10 cellular contexts compared by ENCODE assay signal in the genomic region with DNA sequence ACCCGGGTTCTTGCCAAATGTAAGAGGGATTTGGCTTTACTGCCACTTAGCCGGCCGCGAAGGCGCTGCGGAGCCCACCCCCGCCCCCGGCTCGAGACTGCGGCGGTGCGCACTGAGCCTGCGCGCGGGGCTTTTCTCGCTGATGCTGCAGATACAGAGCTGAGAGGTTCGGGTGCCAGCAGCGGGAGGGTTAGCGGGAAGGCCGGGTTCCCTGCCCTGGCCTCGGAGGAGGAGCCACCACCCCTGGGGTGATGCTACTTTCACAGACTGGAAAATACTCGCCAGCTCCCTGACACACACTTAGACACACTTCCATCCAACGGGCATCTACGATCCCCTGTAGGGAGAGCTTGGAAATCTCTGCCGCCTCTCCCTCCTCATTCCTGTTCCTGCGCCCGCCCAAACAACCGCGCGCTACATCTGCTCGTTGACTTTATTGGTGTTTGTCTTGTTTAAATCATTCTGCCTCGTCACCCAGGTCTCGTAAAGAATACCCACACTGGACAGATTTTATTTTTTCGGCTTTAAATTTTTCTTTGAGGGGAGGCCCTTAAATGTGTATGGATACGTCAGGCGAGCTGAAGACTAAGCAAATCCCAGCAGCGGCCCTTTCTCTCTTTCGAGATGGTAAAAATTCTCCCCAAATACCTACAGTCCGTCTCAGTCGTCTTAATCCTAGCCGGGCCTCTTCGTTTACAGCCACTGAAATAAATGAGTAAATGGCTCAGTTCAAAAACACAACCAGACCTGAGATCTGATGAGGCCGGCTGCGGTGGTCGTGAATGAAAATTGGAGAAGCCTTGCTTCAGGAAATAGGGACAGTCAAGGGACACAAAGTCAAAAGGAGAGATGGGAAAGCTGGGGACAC. TPM values are rescaled to one million over a fixed set of nuclear protein-coding genes. Genes with fewer than 3 reads are reported as not detected.
A peak's percentile ranks its signal among the peaks of the same experiment; 100 is the strongest.
DNase-seq lines count a peak whose midpoint lies in the region; ATAC-seq and TF ChIP-seq lines count a peak whose summit lies in the region.
"Had no signal": no experiment of that assay in that cellular context is flagged by ENCODE, and none has a peak within 500 bp of the region (broad histone marks: within the 10 kb centered on the region; RNA-seq: fewer than 3 reads in every experiment).

No MANE protein-coding gene starts in this region.

- peaks cover 20% of the 10 kb centered on the region for H3K4me1 Mint-ChIP-seq in activated naive CD8-positive, alpha-beta T cell treated with anti-CD3 and anti-CD28 coated beads, Interleukin-2, amount 10 ng/mL, durations not matched to agents 7 days and 5 days

- H3K4me3 Mint-ChIP-seq in activated naive CD8-positive, alpha-beta T cell treated with anti-CD3 and anti-CD28 coated beads, Interleukin-2, amount 10 ng/mL, durations not matched to agents 7 days and 5 days = no peak overlapping the region

- H3K27me3 ChIP-seq in psoas muscle (ENCODE audit: insufficient read depth in 3 of 3, low read length in 2 of 3) = peaks cover 0 to 70% (median 14%) of the 10 kb centered on the region in 3 donors

- 1 to 5% (median 4%) methylated on average over 43 to 45 of the region's 45 CpGs for WGBS in psoas muscle, 3 donors

- no peaks in the 10 kb centered on the region for H3K36me3 ChIP-seq in psoas muscle (ENCODE audit: insufficient read depth in 1 of 2, low read depth in 1 of 2)

- intact Hi-C loops in left ventricle myocardium superior (cut with micrococcal nuclease) = no loop called here
- intact Hi-C loops in psoas muscle (cut with DNase I) = no loop called here

- H3K27ac Mint-ChIP-seq in activated naive CD8-positive, alpha-beta T cell treated with anti-CD3 and anti-CD28 coated beads, Interleukin-2, amount 10 ng/mL, durations not matched to agents 7 days and 5 days = peak overlapping the region; percentile 64
- H3K27ac Mint-ChIP-seq: memory B cell had no signal

- peaks cover 3% of the 10 kb centered on the region for H3K4me1 ChIP-seq in psoas muscle

- ATAC-seq in activated naive CD8-positive, alpha-beta T cell treated with anti-CD3 and anti-CD28 coated beads, Interleukin-2, amount 10 ng/mL, durations not matched to agents 7 days and 5 days (ENCODE audit: low read depth) = no peak
- ATAC-seq in left ventricle myocardium superior = peak; percentile 30
- ATAC-seq in psoas muscle = peak in 1 of 4 donors; percentile 26
- ATAC-seq in HG02678 (IDR thresholded peaks at IDR 0.05; ENCODE audit: unreplicated experiment) = no peak

- H3K4me3 ChIP-seq in AG10803 (ENCODE audit: low read length) (peak overlapping the region; percentile 51), psoas muscle (peak overlapping the region; percentile 60)

- H3K9me3 Mint-ChIP-seq in activated naive CD8-positive, alpha-beta T cell treated with anti-CD3 and anti-CD28 coated beads, Interleukin-2, amount 10 ng/mL, durations not matched to agents 7 days and 5 days = peaks cover 1% of the 10 kb centered on the region
- H3K9me3 Mint-ChIP-seq: memory B cell had no signal

- H3K27me3 Mint-ChIP-seq in activated naive CD8-positive, alpha-beta T cell treated with anti-CD3 and anti-CD28 coated beads, Interleukin-2, amount 10 ng/mL, durations not matched to agents 7 days and 5 days = peaks cover 43% of the 10 kb centered on the region

- H3K36me3 Mint-ChIP-seq in activated naive CD8-positive, alpha-beta T cell treated with anti-CD3 and anti-CD28 coated beads, Interleukin-2, amount 10 ng/mL, durations not matched to agents 7 days and 5 days = peaks cover 5% of the 10 kb centered on the region
- H3K36me3 Mint-ChIP-seq: memory B cell had no signal

- no peak overlapping the region for H3K27ac ChIP-seq in psoas muscle
- H3K27ac ChIP-seq: HL-60 had no signal

- TF ChIP-seq CTCF in AG10803 (conservative IDR thresholded peaks at IDR 0.05; ENCODE audit: low read length) (no peak), psoas muscle (IDR thresholded peaks at IDR 0.05) (no peak)

- H3K9me3 ChIP-seq in psoas muscle = no peaks in the 10 kb centered on the region

- POLR2A ChIA-PET in activated naive CD8-positive, alpha-beta T cell treated with anti-CD3 and anti-CD28 coated beads, Interleukin-2, amount 10 ng/mL, durations not matched to agents 7 days and 5 days (lab: Charles Lee) = no interaction called here

- no peak for DNase-seq in AG10803 (ENCODE audit: low read depth)
- peak; percentile 77 for DNase-seq in H4 (ENCODE audit: low spot score)
- DNase-seq in activated naive CD8-positive, alpha-beta T cell treated with anti-CD3 and anti-CD28 coated beads, Interleukin-2, amount 10 ng/mL, durations not matched to agents 7 days and 5 days = no peak
- peak; percentile 68 for DNase-seq in left ventricle myocardium superior
- DNase-seq in psoas muscle = peak; percentile 36 to 55
- no peak for DNase-seq in UCSD-AML1 (lab: John Stamatoyannopoulos, UW; ENCODE audit: unreplicated experiment)
- DNase-seq in NCI-H2107 (lab: John Stamatoyannopoulos, UW) = no peak

RNA-seq across cellular contexts. Expression of gene PCDH7, which starts 1.9 kb away (rescaled TPM):
- total RNA-seq in H4 (2014; rRNA removed; shearing (Covaris generic)) = 34.0 and 38.8 TPM in 2 replicates
- not detected for total RNA-seq in activated naive CD8-positive, alpha-beta T cell treated with anti-CD3 and anti-CD28 coated beads, Interleukin-2, amount 10 ng/mL, durations not matched to agents 7 days and 5 days
- total RNA-seq in left ventricle myocardium superior = 53.4 TPM
- 1 to 10 TPM in 1 of 4 donors, under 1 TPM in 3; 0.55 to 1.6 (median 0.63) TPM for total RNA-seq in psoas muscle
- polyA plus RNA-seq in psoas muscle = under 1 TPM; 0.04 to 0.19 (median 0.06) TPM

Comparison
In these comparisons a context has a peak if more than half of its experiments do, and no peak if none do; other contexts are left out.
1. DNase-seq: peak in H4 (single experiment), left ventricle myocardium superior (single experiment) and psoas muscle (2 of 2); none in AG10803 (single experiment), activated naive CD8-positive, alpha-beta T cell treated with anti-CD3 and anti-CD28 coated beads, Interleukin-2, amount 10 ng/mL, durations not matched to agents 7 days and 5 days (single experiment), UCSD-AML1 (single experiment) and NCI-H2107 (single experiment).
2. RNA of gene PCDH7, which starts 1.9 kb away (total RNA-seq): 53.4 TPM in left ventricle myocardium superior (single experiment) and 34.0 to 38.8 TPM in H4; 0.55 to 1.6 TPM in psoas muscle and not detected in activated naive CD8-positive, alpha-beta T cell treated with anti-CD3 and anti-CD28 coated beads, Interleukin-2, amount 10 ng/mL, durations not matched to agents 7 days and 5 days; every median in the first group is over 10 times any median in the second.